ENCODE assay signal across 19 cellular contexts in genomic region chr12:171743-172705, GRCh38. TPM values are rescaled to one million over a fixed set of nuclear protein-coding genes. Genes with fewer than 3 reads are reported as not detected.
A peak's percentile ranks its signal among the peaks of the same experiment; 100 is the strongest.
DNase-seq lines count a peak whose midpoint lies in the region; ATAC-seq, FAIRE-seq and TF ChIP-seq lines count a peak whose summit lies in the region.
"Had no signal": no experiment of that assay in that cellular context is flagged by ENCODE, and none has a peak within 500 bp of the region (broad histone marks: within the 10 kb centered on the region; RNA-seq: fewer than 3 reads in every experiment).

No MANE protein-coding gene starts in this region.

- ATAC-seq in esophagus mucosa, result peak; percentile 48
- no peak for ATAC-seq in gastroesophageal sphincter

- no peak for TF ChIP-seq CTCF in gastroesophageal sphincter (IDR thresholded peaks at IDR 0.05)

- FAIRE-seq in small intestine (lab: Jason Lieb, UNC), result no peak
- FAIRE-seq: A204.1 had no signal

- H3K27me3 ChIP-seq in small intestine (ENCODE audit: control insufficient read depth in 2 of 2, insufficient read depth in 2 of 2, low read length in 2 of 2), result no peaks in the 10 kb centered on the region
- H3K27me3 ChIP-seq in gastroesophageal sphincter, result peaks cover 49% of the 10 kb centered on the region
- H3K27me3 ChIP-seq: thyroid gland had no signal

- H3K36me3 ChIP-seq in small intestine (ENCODE audit: control insufficient read depth in 2 of 2, insufficient read depth in 2 of 2, low read length in 2 of 2) (no peaks in the 10 kb centered on the region), gastroesophageal sphincter (no peaks in the 10 kb centered on the region)
- H3K36me3 ChIP-seq: thyroid gland had no signal

- peak; percentile 37 for DNase-seq in NCI-H1694 treated with DMSO at 0.1 percent for 48 hours (lab: John Stamatoyannopoulos, UW)
- no peak for DNase-seq in NCI-H1694 (lab: John Stamatoyannopoulos, UW)
- DNase-seq in NCI-H69 (lab: John Stamatoyannopoulos, UW), result peak; percentile 87
- DNase-seq in small intestine, result peak; percentile 93
- DNase-seq in LoVo (ENCODE audit: low spot score), result no peak
- no peak for DNase-seq in DMS153 treated with DMSO at 0.1 percent for 48 hours (lab: John Stamatoyannopoulos, UW; ENCODE audit: unreplicated experiment)
- DNase-seq: activated effector memory CD4-positive, alpha-beta T cell treated with Interleukin-2 at 50 U/mL for 16 hours; amygdala; CD4-positive, alpha-beta memory T cell; GOT3; PC-9; stimulated activated CD4-positive, alpha-beta T cell treated with anti-CD3 and anti-CD28 coated beads, Interleukin-4, amount 100 ng/mL, for 4 hours; SW 1271; thyroid gland had no signal

- no peak overlapping the region for H3K4me3 ChIP-seq in small intestine (ENCODE audit: low read depth in 1 of 2, low read length in 2 of 2)
- H3K4me3 ChIP-seq in gastroesophageal sphincter, result no peak overlapping the region
- H3K4me3 ChIP-seq: PC-9, thyroid gland had no signal

- H3K4me1 ChIP-seq in small intestine (ENCODE audit: control insufficient read depth in 2 of 2, insufficient read depth in 1 of 2, low read depth in 1 of 2, low read length in 1 of 2) (peaks cover 0 to 19% of the 10 kb centered on the region in 2 donors), gastroesophageal sphincter (peaks cover 0 to 11% (median 3%) of the 10 kb centered on the region in 3 donors)

- TF ChIP-seq EP300 in gastroesophageal sphincter (IDR thresholded peaks at IDR 0.05), result no peak

- H3K9me3 ChIP-seq in small intestine (ENCODE audit: control insufficient read depth, low read depth) (no peaks in the 10 kb centered on the region), gastroesophageal sphincter (no peaks in the 10 kb centered on the region)
- H3K9me3 ChIP-seq: thyroid gland had no signal

- H3K27ac ChIP-seq in small intestine (ENCODE audit: low read depth in 1 of 2, low read length in 1 of 2), result no peak overlapping the region
- no peak overlapping the region for H3K27ac ChIP-seq in gastroesophageal sphincter
- H3K27ac ChIP-seq: PC-9, thyroid gland had no signal

- no peak for TF ChIP-seq POLR2A in gastroesophageal sphincter (IDR thresholded peaks at IDR 0.05)

- WGBS in small intestine, 3 donors, result 10 to 48% (median 28%) methylated on average over 15 to 18 of the region's 18 CpGs
- WGBS in gastroesophageal sphincter (ENCODE audit: low coverage in 1 of 2), 2 donors, result 40 to 77% methylated on average over 3 to 5 of the region's 18 CpGs

RNA-seq across cellular contexts. Expression of gene SLC6A12, which starts 41.9 kb away (rescaled TPM):
- total RNA-seq in esophagus mucosa (0.12 TPM), gastroesophageal sphincter (10 to 100 TPM in 1 of 4 donors, not detected in 3; 11.3 TPM)
- polyA plus RNA-seq in small intestine, result 1 to 10 TPM in 2 of 3 donors, under 1 TPM in 1; 0.48 to 9.4 (median 3.0) TPM
- total RNA-seq: osteoblast, PC-9, skeletal muscle tissue had no signal
- polyA plus RNA-seq: CD4-positive, alpha-beta memory T cell had no signal

Comparison
In these comparisons a context has a peak if more than half of its experiments do, and no peak if none do; other contexts are left out.
1. DNase-seq: peak in NCI-H1694 treated with DMSO at 0.1 percent for 48 hours (single experiment), NCI-H69 (single experiment) and small intestine (single experiment); none in NCI-H1694 (single experiment), LoVo (single experiment) and DMS153 treated with DMSO at 0.1 percent for 48 hours (single experiment).